In the genomic region with DNA sequence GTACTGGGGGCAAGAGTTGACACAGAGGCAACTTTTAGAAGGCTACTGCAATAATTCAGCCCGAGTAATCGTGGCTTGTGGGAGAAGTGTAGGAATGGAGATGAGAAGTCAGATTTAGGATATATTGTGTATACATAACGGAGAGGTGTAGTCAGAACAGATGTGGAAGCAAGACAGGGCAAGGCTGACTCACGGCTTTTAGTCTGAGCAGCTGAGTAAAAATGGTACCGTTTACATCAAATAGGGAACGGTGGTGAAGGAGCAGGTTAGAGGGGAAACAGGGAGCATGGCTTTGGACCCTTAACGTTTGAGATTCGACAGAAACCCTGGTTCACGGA, we compare ENCODE assay signal across 8 cellular contexts. TPM values are rescaled to one million over a fixed set of nuclear protein-coding genes. Genes with fewer than 3 reads are reported as not detected.
DNase-seq lines count a peak whose midpoint lies in the region; ATAC-seq lines count a peak whose summit lies in the region.

No MANE protein-coding gene starts in this region.

- peak overlapping the region; percentile 98 for H3K27ac ChIP-seq in angular gyrus (ENCODE audit: low read depth, low read length)

- DNase-seq in GM04504 (ENCODE audit: low read depth), result peak; percentile 38
- peak; percentile 52 for DNase-seq in M059J (ENCODE audit: low read depth)
- peak; percentile 32 for DNase-seq in kidney tubule cell (ENCODE audit: low spot score)
- peak; percentile 37 to 50 for DNase-seq in stimulated activated CD8-positive, alpha-beta memory T cell treated with anti-CD3 and anti-CD28 coated beads, Interleukin-15, amount 100 ng/mL, for 48 hours (ENCODE audit: low read depth in 2 of 2)
- DNase-seq in RPMI8226, result no peak
- DNase-seq in GDM1 (lab: John Stamatoyannopoulos, UW), result no peak

- peak; percentile 30 for ATAC-seq in GM21529 (IDR thresholded peaks at IDR 0.05; ENCODE audit: unreplicated experiment)

RNA-seq across cellular contexts. Expression of gene LSM14A, which starts 0.8 kb away (rescaled TPM):
- 40.4 and 51.8 TPM in 2 replicates for total RNA-seq in M059J (2014; rRNA removed; shearing (Covaris generic))

Comparison
In these comparisons a context has a peak if more than half of its experiments do, and no peak if none do; other contexts are left out.
1. DNase-seq: peak in GM04504 (single experiment), M059J (single experiment), kidney tubule cell (single experiment) and stimulated activated CD8-positive, alpha-beta memory T cell treated with anti-CD3 and anti-CD28 coated beads, Interleukin-15, amount 100 ng/mL, for 48 hours (2 of 2); none in RPMI8226 (single experiment) and GDM1 (single experiment).